Comparison of ENCODE assay signal across 9 cellular contexts in the genomic region with DNA sequence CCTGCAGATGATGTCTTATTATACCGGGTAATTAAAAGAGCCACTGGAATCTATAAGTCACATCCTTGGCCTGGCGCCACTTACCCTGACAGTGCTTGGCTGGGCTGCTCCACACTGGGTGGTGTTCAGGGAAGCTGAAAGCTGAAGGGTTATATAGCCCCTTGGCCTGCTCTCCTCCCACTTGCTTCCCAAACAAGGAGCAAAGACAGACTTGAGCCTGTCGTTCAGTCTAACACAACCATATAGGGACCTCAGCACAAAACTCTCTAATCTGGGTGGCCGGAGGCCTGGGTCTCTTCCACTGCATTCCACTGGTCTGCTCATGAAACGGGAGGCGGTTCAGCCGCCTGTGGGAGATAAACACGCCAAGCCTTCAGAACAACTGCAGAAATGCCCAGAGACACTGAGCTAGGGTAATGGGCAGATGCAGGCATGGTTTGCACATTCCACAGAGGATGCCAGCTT. TPM values are rescaled to one million over a fixed set of nuclear protein-coding genes. Genes with fewer than 3 reads are reported as not detected.
DNase-seq lines count a peak whose midpoint lies in the region; ATAC-seq, FAIRE-seq and TF ChIP-seq lines count a peak whose summit lies in the region.
"Had no signal": no experiment of that assay in that cellular context is flagged by ENCODE, and none has a peak within 500 bp of the region (broad histone marks: within the 10 kb centered on the region; RNA-seq: fewer than 3 reads in every experiment).

A gene (minus strand): TSS at position 127 of the 465 bp plus-strand sequence. CDS start 3,843 bp downstream, outside the sequence.

- H3K79me2 ChIP-seq in PC-3 (ENCODE audit: low read length), result no peaks in the 10 kb centered on the region
- no peaks in the 10 kb centered on the region for H3K79me2 ChIP-seq in H1 (ENCODE audit: control insufficient read depth in 1 of 2, insufficient read depth in 2 of 2, low read length in 2 of 2)

- H3K56ac ChIP-seq in H1 (replicated peaks; ENCODE audit: insufficient read length, low read depth, low read length), result no peak within 1 kb of the TSS

- no peak within 1 kb of the TSS for H2BK5ac ChIP-seq in H1 (ENCODE audit: low read depth, low read length)

- H3F3A ChIP-seq in PC-3 (ENCODE audit: low read length, unreplicated experiment), result no peaks in the 10 kb centered on the region

- no peak within 1 kb of the TSS for H2AK5ac ChIP-seq in H1 (ENCODE audit: low read depth, low read length)

- H3K9me3 ChIP-seq in PC-3 (ENCODE audit: low read length), result no peaks in the 10 kb centered on the region
- H3K9me3 ChIP-seq in H1 (ENCODE audit: insufficient read depth in 2 of 2, low read depth in 1 of 2, low read length in 1 of 2), result no peaks in the 10 kb centered on the region
- H3K9me3 ChIP-seq in transverse colon, result no peaks in the 10 kb centered on the region

- TF ChIP-seq CTCF in PC-3 (conservative IDR thresholded peaks at IDR 0.05; ENCODE audit: low read depth, low read length), result no peak
- TF ChIP-seq CTCF in H1 (IDR thresholded peaks at IDR 0.05; ENCODE audit: control extremely low read depth in 1 of 3, insufficient read depth in 1 of 3, low read depth in 1 of 3, low read length in 3 of 3), result no peak
- no peak for TF ChIP-seq CTCF in transverse colon (IDR thresholded peaks at IDR 0.05)

- no peak for ATAC-seq in PC-3

- H4K8ac ChIP-seq in H1 (ENCODE audit: extremely low read depth, insufficient read depth, low read length), result no peak within 1 kb of the TSS; the same call in 1 of the 2 replicates

- H3K23me2 ChIP-seq in H1 (ENCODE audit: low read depth, low read length), result no peaks in the 10 kb centered on the region

- TF ChIP-seq EP300 in H1 (IDR thresholded peaks at IDR 0.05; ENCODE audit: borderline replicate concordance in 1 of 2, low read depth in 2 of 2, low read length in 2 of 2) (no peak), transverse colon (IDR thresholded peaks at IDR 0.05; ENCODE audit: low read depth) (no peak)

- H4K20me1 ChIP-seq in PC-3 (ENCODE audit: low read length) (no peaks in the 10 kb centered on the region), H1 (replicated peaks in 1 of 2; ENCODE audit: control insufficient read depth in 1 of 2, insufficient read depth in 2 of 2, low read length in 2 of 2) (no peaks in the 10 kb centered on the region)

- H3K27me3 ChIP-seq in PC-3 (ENCODE audit: low read length) (no peaks in the 10 kb centered on the region), H1 (replicated peaks in 1 of 4; ENCODE audit: control insufficient read depth in 3 of 4, extremely low read depth in 1 of 4, insufficient read depth in 3 of 4, low read length in 3 of 4) (no peaks in the 10 kb centered on the region), transverse colon (no peaks in the 10 kb centered on the region)

- no peak within 1 kb of the TSS for H3K14ac ChIP-seq in H1 (ENCODE audit: insufficient read length)

- no TSS peak for BruUV-seq in PC-3 (replicated peaks; lab: Mats Ljungman, UMichigan)

- no peak within 1 kb of the TSS for H2BK12ac ChIP-seq in H1 (ENCODE audit: low read depth, low read length)

- TF ChIP-seq POLR2A in H1 (IDR thresholded peaks at IDR 0.05; ENCODE audit: control extremely low read depth in 1 of 2, low read depth in 2 of 2, low read length in 2 of 2) (no peak), transverse colon (IDR thresholded peaks at IDR 0.05) (peak; percentile 66)

- H2BK15ac ChIP-seq in H1 (ENCODE audit: low read length), result no peak within 1 kb of the TSS

- in situ Hi-C loops in transverse colon (cut with MboI; ENCODE audit: low pct_ligation_motif_present in 1 of 4, low pct_unique_long_range_greater_than_20kb in 1 of 4, low sequenced_read_pairs in 3 of 4), result no loop called here

- H3K36me3 ChIP-seq in PC-3 (ENCODE audit: low read depth, low read length) (no peaks in the 10 kb centered on the region), H1 (ENCODE audit: control insufficient read depth in 2 of 4, insufficient read depth in 4 of 4, low read length in 3 of 4) (no peaks in the 10 kb centered on the region), transverse colon (no peaks in the 10 kb centered on the region)

- no peaks in the 10 kb centered on the region for H3K79me1 ChIP-seq in H1 (ENCODE audit: low read depth, low read length)

- no peak within 1 kb of the TSS for H4K91ac ChIP-seq in H1 (replicated peaks; ENCODE audit: insufficient read length, low read length)

- H3K4me1 ChIP-seq in PC-3 (ENCODE audit: insufficient read depth, low read length) (peaks cover 20% of the 10 kb centered on the region), H1 (replicated peaks in 1 of 4; ENCODE audit: control insufficient read depth in 3 of 4, insufficient read depth in 4 of 4, low read length in 3 of 4) (peaks cover 0 to 7% (median 0%) of the 10 kb centered on the region in 4 experiments; a peak in 1 of 7 replicates), transverse colon (peaks cover 0 to 23% (median 0%) of the 10 kb centered on the region in 4 donors)

- POLR2A ChIA-PET in PC-3 (lab: Charles Lee; ENCODE audit: unreplicated experiment) (no interaction called here), H1 (lab: Charles Lee; ENCODE audit: partially characterized antibody) (no interaction called here)

- DNase-seq in PC-3 (no peak), H1 (ENCODE audit: low read depth in 1 of 2, low spot score in 2 of 2) (no peak), mesenteric fat pad (ENCODE audit: low spot score) (no peak), transverse colon (peak; percentile 55), T-helper 9 cell (no peak), NCI-H1105 (lab: John Stamatoyannopoulos, UW) (no peak), NCI-H2081 treated with DMSO at 0.1 percent for 48 hours (lab: John Stamatoyannopoulos, UW) (no peak)
- DNase-seq: activated effector memory CD4-positive, alpha-beta T cell treated with anti-CD3 and anti-CD28 coated beads, Interleukin-2, amount 50 U/mL, for 16 hours; NCI-H1092 treated with DMSO at 0.1 percent for 48 hours had no signal

- H3K4me3 ChIP-seq in PC-3 (ENCODE audit: low read length), result peak within 1 kb of the TSS; percentile 43; the same call in 1 of the 2 replicates
- H3K4me3 ChIP-seq in H1 (ENCODE audit: extremely low read depth in 1 of 4, insufficient read depth in 2 of 4, low read depth in 3 of 4, low read length in 4 of 4), result no peak within 1 kb of the TSS
- peak within 1 kb of the TSS; percentile 10 to 38 (median 31) for H3K4me3 ChIP-seq in transverse colon

- WGBS in H1 (ENCODE audit: extremely low coverage in 1 of 2, insufficient coverage in 1 of 2, insufficient read length in 1 of 2, insufficient replicate concordance in 2 of 2, low coverage in 1 of 2, low lambda C conversion rate in 2 of 2, missing lambda C conversion rate in 1 of 2), 2 experiments, result 93% methylated on average over 8 of the region's 8 CpGs; no CpG with 5 or more reads in 1 of the 2 experiments
- 72 to 89% methylated on average over 2 to 8 of the region's 8 CpGs for WGBS in transverse colon (ENCODE audit: low coverage in 1 of 2), 2 donors

- H4K5ac ChIP-seq in H1 (ENCODE audit: insufficient read length, low read depth, low read length), result no peak within 1 kb of the TSS

- H3K4me2 ChIP-seq in PC-3 (ENCODE audit: low read length) (peak within 1 kb of the TSS; percentile 56), H1 (ENCODE audit: insufficient read depth in 1 of 2, low read depth in 2 of 2, low read length in 2 of 2) (no peak within 1 kb of the TSS)

- no peak within 1 kb of the TSS for H2BK120ac ChIP-seq in H1 (replicated peaks; ENCODE audit: low read depth, low read length)

- H3K4ac ChIP-seq in H1 (replicated peaks; ENCODE audit: insufficient read length, low read depth, low read length), result no peak within 1 kb of the TSS

- H3K18ac ChIP-seq in H1 (ENCODE audit: extremely low read depth, low read length), result no peak within 1 kb of the TSS

- no peak within 1 kb of the TSS for H3K9ac ChIP-seq in PC-3 (ENCODE audit: low read length)
- H3K9ac ChIP-seq in H1 (replicated peaks in 1 of 4; ENCODE audit: extremely low read depth in 1 of 4, low read depth in 3 of 4, low read length in 3 of 4), result no peak within 1 kb of the TSS; a peak in 1 of 7 replicates

- no peak for FAIRE-seq in H1 (lab: Jason Lieb, UNC)

- H2AFZ ChIP-seq in PC-3 (ENCODE audit: low read length) (peak within 1 kb of the TSS; percentile 52), H1 (ENCODE audit: low read length) (0 out of 2 replicates have a peak within 1 kb of the TSS, but pooled peaks have one; percentile 27)

- no peak within 1 kb of the TSS for H2BK20ac ChIP-seq in H1 (ENCODE audit: low read length)

- TF ChIP-seq RAD21 in H1 (IDR thresholded peaks at IDR 0.05 in 1 of 2, conservative IDR thresholded peaks at IDR 0.05 in 1 of 2; ENCODE audit: low read depth in 2 of 2, low read length in 2 of 2), result no peak

- H3K9me2 ChIP-seq in PC-3 (replicated peaks; ENCODE audit: low read length), result no peaks in the 10 kb centered on the region

- CTCF ChIA-PET in PC-3 (lab: Charles Lee), result no interaction called here
- CTCF ChIA-PET in H1 (lab: Charles Lee; ENCODE audit: partially characterized antibody), result interaction anchor here (2.7 kb wide), 1 partner anchor 19 kb away, joined by 15 read pairs; no protein-coding TSS in a partner anchor

- no peak within 1 kb of the TSS for H3K23ac ChIP-seq in H1 (ENCODE audit: insufficient read length)

- H3K27ac ChIP-seq in PC-3 (ENCODE audit: low read length), result no peak within 1 kb of the TSS
- H3K27ac ChIP-seq in H1 (ENCODE audit: low read depth, low read length), result no peak within 1 kb of the TSS
- H3K27ac ChIP-seq in transverse colon, result peak within 1 kb of the TSS; percentile 77 to 88 (median 84)

- intact Hi-C loops in PC-3 (cut with micrococcal nuclease), result no loop called here
- intact Hi-C loops in transverse colon (cut with DNase I; ENCODE audit: low total_unique reads), result no loop called here

TF ChIP-seq in H1, 55 proteins besides CTCF, POLR2A, EP300 and RAD21 (continues in another document):
- TF ChIP-seq NANOG (IDR thresholded peaks at IDR 0.05; ENCODE audit: insufficient read depth, low read depth, low read length, poor library complexity, severe bottlenecking) (no peak), EZH2 (IDR thresholded peaks at IDR 0.05; ENCODE audit: low read depth, low read length, severe bottlenecking) (no peak), RNF2 (IDR thresholded peaks at IDR 0.05; ENCODE audit: borderline replicate concordance, low read depth, low read length, missing control alignments, poor library complexity, severe bottlenecking) (no peak), CBX5 (IDR thresholded peaks at IDR 0.05; ENCODE audit: low read depth, low read length) (no peak)

RNA-seq across cellular contexts. Expression of the gene that starts here (rescaled TPM):
- total RNA-seq in PC-3 (2014; rRNA removed), result 2.7 TPM in 1 of 2 replicates, not detected in the other
- 2.0 and 3.5 TPM in 2 replicates for total RNA-seq in H1 (2021; fragmentation: NEBNext Ultra II Directional; extraction: Animal tissue kit (Norgen Biotek cat#: 25700))
- 8.7 and 8.9 TPM in 2 replicates for polyA plus RNA-seq in H1 (2011; rRNA removed)
- 6.4 TPM for polyA plus RNA-seq in H1 (2011; cell fraction: cytosol; rRNA removed)
- polyA plus RNA-seq in H1 (2011; cell fraction: nucleus; rRNA removed), result 9.1 TPM
- polyA plus RNA-seq in H1 (2012, experiment 1 of 2), result 10.9 to 13.9 TPM (median 12.0 TPM) in 4 replicates
- 9.7 TPM for polyA plus RNA-seq in H1 (2012, experiment 2 of 2)
- polyA plus RNA-seq in H1 (2013, experiment 1 of 2), result 2.8 TPM
- 3.5 TPM for polyA plus RNA-seq in H1 (2013, experiment 2 of 2)
- 4.5 and 9.3 TPM in 2 replicates for polyA minus RNA-seq in H1 (2011; rRNA and poly(A)+ RNA removed)
- polyA minus RNA-seq in H1 (2011; cell fraction: cytosol; rRNA and poly(A)+ RNA removed), result 3.9 TPM
- 8.9 TPM for polyA minus RNA-seq in H1 (2011; cell fraction: nucleus; rRNA and poly(A)+ RNA removed)
- total RNA-seq in mesenteric fat pad, result 204 TPM
- 1,000 to 10,000 TPM in 1 of 4 donors, 100 to 1,000 TPM in 3; 403 to 1,827 (median 457) TPM for total RNA-seq in transverse colon

Comparison
In these comparisons a context has a peak if more than half of its experiments do, and no peak if none do; other contexts are left out.
1. RNA of the gene that starts here (total RNA-seq): 403 to 1,827 TPM in transverse colon and 204 TPM in mesenteric fat pad (single experiment); 2.0 to 3.5 TPM in H1 and 2.7 TPM in PC-3; every median in the first group is over 10 times any median in the second.
2. H3K27ac ChIP-seq: peak in transverse colon (4 of 4); none in PC-3 (single experiment) and H1 (single experiment).
3. H3K4me3 ChIP-seq: peak in PC-3 (single experiment) and transverse colon (4 of 4); none in H1 (0 of 4).